ENCODE assay signal across 10 cellular contexts in the genomic region with DNA sequence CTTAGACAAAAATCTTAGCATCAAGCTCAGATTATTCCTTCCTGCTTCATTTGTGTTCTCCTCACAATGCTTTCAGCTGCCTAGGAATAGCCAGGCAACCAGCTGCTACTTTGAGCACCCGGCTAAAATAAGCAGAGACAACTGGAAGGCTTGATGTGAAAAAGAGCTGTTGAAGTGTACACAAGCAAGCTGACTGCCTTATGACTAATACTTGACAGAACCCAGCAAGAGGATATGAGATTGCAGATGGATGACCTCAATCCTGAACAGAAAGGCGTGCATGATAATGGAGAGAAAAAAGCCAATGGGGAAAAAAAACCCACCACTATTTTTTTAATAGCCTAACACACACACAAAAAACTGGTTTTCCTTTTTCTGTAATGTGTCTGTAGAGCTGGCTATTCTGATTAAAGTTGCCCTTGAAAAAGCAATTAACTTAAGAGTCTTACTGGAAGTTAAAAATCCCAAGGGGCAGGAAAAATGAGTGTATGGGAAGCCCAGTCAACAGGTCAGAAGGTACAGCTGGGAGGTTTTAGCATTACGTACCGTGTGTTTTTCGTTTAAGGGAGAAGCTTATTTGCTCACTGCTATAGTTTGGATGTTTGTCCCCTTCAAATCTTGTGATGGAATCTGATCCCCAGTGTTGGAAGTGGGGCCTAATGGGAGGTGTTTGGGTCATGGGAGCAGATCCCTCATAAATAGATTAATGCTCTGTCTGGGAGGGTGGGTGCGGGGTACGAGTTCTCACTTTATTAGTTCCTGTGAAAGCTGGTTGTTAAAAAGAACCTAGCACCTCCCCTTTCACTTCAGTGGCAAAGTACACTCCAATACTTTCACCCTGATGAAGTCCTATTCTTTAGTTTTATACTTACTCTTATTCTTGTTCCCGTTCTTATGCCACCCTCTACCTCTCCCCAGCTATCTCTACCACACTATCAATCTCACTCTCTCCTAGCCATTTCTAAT. TPM values are rescaled to one million over a fixed set of nuclear protein-coding genes. Genes with fewer than 3 reads are reported as not detected.
A peak's percentile ranks its signal among the peaks of the same experiment; 100 is the strongest.
DNase-seq lines count a peak whose midpoint lies in the region; ATAC-seq, FAIRE-seq and TF ChIP-seq lines count a peak whose summit lies in the region.
"Had no signal": no experiment of that assay in that cellular context is flagged by ENCODE, and none has a peak within 500 bp of the region (broad histone marks: within the 10 kb centered on the region; RNA-seq: fewer than 3 reads in every experiment).

No MANE protein-coding gene starts in this region.

- CTCF ChIA-PET in OCI-LY7 (lab: Charles Lee; ENCODE audit: unreplicated experiment) = no interaction called here

- no peaks in the 10 kb centered on the region for H4K20me1 ChIP-seq in astrocyte (ENCODE audit: insufficient read depth, low read length)
- no peaks in the 10 kb centered on the region for H4K20me1 ChIP-seq in OCI-LY7 (ENCODE audit: insufficient read depth, low read length)

- H3K9ac ChIP-seq in astrocyte (ENCODE audit: low read length) = peak overlapping the region; percentile 3

- no peaks in the 10 kb centered on the region for H3K36me3 ChIP-seq in astrocyte (ENCODE audit: insufficient read depth, low read length)
- no peaks in the 10 kb centered on the region for H3K36me3 ChIP-seq in OCI-LY7 (ENCODE audit: insufficient read depth, low read length)

- no peaks in the 10 kb centered on the region for H3K27me3 ChIP-seq in astrocyte (ENCODE audit: insufficient read depth, low read length)

- H3K9me3 ChIP-seq in astrocyte (ENCODE audit: insufficient read depth, low read depth, low read length) = no peaks in the 10 kb centered on the region
- no peaks in the 10 kb centered on the region for H3K9me3 ChIP-seq in OCI-LY7 (ENCODE audit: low read length)

- no peaks in the 10 kb centered on the region for H3K9me3 Mint-ChIP-seq in astrocyte (ENCODE audit: unreplicated experiment)

- H2AFZ ChIP-seq in astrocyte (ENCODE audit: low read depth, low read length) (peak overlapping the region; percentile 30), OCI-LY7 (ENCODE audit: low read length) (no peak overlapping the region)

- intact Hi-C loops in OCI-LY7 (cut with micrococcal nuclease; ENCODE audit: unreplicated experiment) = no loop called here

- FAIRE-seq in astrocyte (lab: Jason Lieb, UNC) = peak; percentile 71

- no peaks in the 10 kb centered on the region for H3K27me3 Mint-ChIP-seq in astrocyte (ENCODE audit: low read depth, unreplicated experiment)

- H3K27ac ChIP-seq in astrocyte (ENCODE audit: low read depth, low read length) (peak overlapping the region; percentile 59), OCI-LY7 (ENCODE audit: low read depth, low read length, poor library complexity, severe bottlenecking) (no peak overlapping the region)

- TF ChIP-seq CTCF in astrocyte (IDR thresholded peaks at IDR 0.05; ENCODE audit: insufficient read depth, low read depth, low read length) = no peak
- TF ChIP-seq CTCF in OCI-LY7 (conservative IDR thresholded peaks at IDR 0.05; ENCODE audit: low read length) = no peak

- peak; percentile 69 for ATAC-seq in HG02870 (IDR thresholded peaks at IDR 0.05; ENCODE audit: unreplicated experiment)

- H3K4me1 Mint-ChIP-seq in astrocyte (ENCODE audit: low read depth, unreplicated experiment) = peaks cover 8% of the 10 kb centered on the region
- H3K4me1 Mint-ChIP-seq: immature natural killer cell had no signal

- H3K4me2 ChIP-seq in astrocyte (ENCODE audit: low read length) (peak overlapping the region; percentile 71), OCI-LY7 (ENCODE audit: low read length) (no peak overlapping the region)

- POLR2A ChIA-PET in OCI-LY7 (lab: Charles Lee) = interaction anchor here (0.6 to 1.5 kb wide), 7 partner anchors 18 to 254 kb away, joined by 3 to 8 read pairs (median 4); no protein-coding TSS in a partner anchor

- peaks cover 4% of the 10 kb centered on the region for H3K4me1 ChIP-seq in astrocyte (ENCODE audit: insufficient read depth, low read length)
- no peaks in the 10 kb centered on the region for H3K4me1 ChIP-seq in OCI-LY7 (ENCODE audit: insufficient read depth, low read length, poor library complexity, severe bottlenecking)

- H3K9me2 ChIP-seq in OCI-LY7 (ENCODE audit: insufficient read depth, low read length) = no peaks in the 10 kb centered on the region

- H3K79me2 ChIP-seq in astrocyte (ENCODE audit: insufficient read depth, low read length) (no peaks in the 10 kb centered on the region), OCI-LY7 (ENCODE audit: insufficient read depth, low read depth, low read length) (no peaks in the 10 kb centered on the region)

- BruUV-seq in OCI-LY7 (replicated peaks; lab: Mats Ljungman, UMichigan) = no TSS peak

- H3K4me3 Mint-ChIP-seq in astrocyte (ENCODE audit: unreplicated experiment) = no peak overlapping the region
- H3K4me3 Mint-ChIP-seq: immature natural killer cell had no signal

- DNase-seq in astrocyte (ENCODE audit: low read depth) = peak; percentile 92
- DNase-seq in iPS-NIHi7 (ENCODE audit: extremely low spot score) = peak; percentile 14
- peak; percentile 68 for DNase-seq in superior temporal gyrus (ENCODE audit: extremely low spot score)
- no peak for DNase-seq in DMS114 treated with DMSO at 0.1 percent for 48 hours (lab: John Stamatoyannopoulos, UW; ENCODE audit: unreplicated experiment)
- no peak for DNase-seq in OCI-LY7 (ENCODE audit: low spot score)
- DNase-seq in retina = no peak
- no peak for DNase-seq in central memory CD4-positive, alpha-beta T cell
- DNase-seq: activated CD4-positive, CD25-positive, alpha-beta regulatory T cell treated with anti-CD3 and anti-CD28 coated beads, Interleukin-2, amount 50 U/mL, for 72 hours; immature natural killer cell had no signal

- H3K27ac Mint-ChIP-seq in astrocyte (ENCODE audit: unreplicated experiment) = peak overlapping the region; percentile 88
- H3K27ac Mint-ChIP-seq: immature natural killer cell had no signal

- H3K4me3 ChIP-seq in astrocyte (ENCODE audit: insufficient read depth, low read depth, low read length) (no peak overlapping the region), OCI-LY7 (ENCODE audit: low read depth, low read length, poor library complexity, severe bottlenecking) (no peak overlapping the region)

- no peaks in the 10 kb centered on the region for H3K36me3 Mint-ChIP-seq in astrocyte (ENCODE audit: low read depth, unreplicated experiment)
- H3K36me3 Mint-ChIP-seq: immature natural killer cell had no signal

RNA-seq across cellular contexts. Expression of a gene that starts 37.1 kb away (rescaled TPM):
- total RNA-seq in astrocyte (37.3 and 40.2 TPM in 2 replicates), OCI-LY7 (2022) (0.18 and 0.51 TPM in 2 replicates)
- total RNA-seq in OCI-LY7 (2014; rRNA removed; shearing (Covaris generic)) = 0.09 and 0.28 TPM in 2 replicates

RNA-seq across cellular contexts. Expression of a gene that starts 57.1 kb away (rescaled TPM):
- total RNA-seq in astrocyte (39.9 and 42.3 TPM in 2 replicates), OCI-LY7 (2022) (80.0 and 87.7 TPM in 2 replicates)
- total RNA-seq in OCI-LY7 (2014; rRNA removed; shearing (Covaris generic)) = 65.7 and 83.9 TPM in 2 replicates

Comparison
In these comparisons a context has a peak if more than half of its experiments do, and no peak if none do; other contexts are left out.
1. DNase-seq: peak in astrocyte (single experiment), iPS-NIHi7 (single experiment) and superior temporal gyrus (single experiment); none in DMS114 treated with DMSO at 0.1 percent for 48 hours (single experiment), OCI-LY7 (single experiment), retina (single experiment) and central memory CD4-positive, alpha-beta T cell (single experiment).
2. RNA of a gene that starts 37.1 kb away (total RNA-seq): 37.3 to 40.2 TPM in astrocyte; 0.09 to 0.51 TPM in OCI-LY7; every median in the first group is over 10 times any median in the second.